In genomic region chr19:4635763-4636135, GRCh38 we compare ENCODE assay signal across 8 cellular contexts. TPM values are rescaled to one million over a fixed set of nuclear protein-coding genes. Genes with fewer than 3 reads are reported as not detected.
A peak's percentile ranks its signal among the peaks of the same experiment; 100 is the strongest.
DNase-seq lines count a peak whose midpoint lies in the region; ATAC-seq and TF ChIP-seq lines count a peak whose summit lies in the region.

No MANE protein-coding gene starts in this region.

- H3K27me3 Mint-ChIP-seq in CD8-positive, alpha-beta T cell (ENCODE audit: low read depth), result no peaks in the 10 kb centered on the region
- no peaks in the 10 kb centered on the region for H3K27me3 Mint-ChIP-seq in effector memory CD8-positive, alpha-beta T cell

- peak overlapping the region; percentile 82 for H3K4me3 ChIP-seq in CD8-positive, alpha-beta T cell (ENCODE audit: low read depth, low read length)
- H3K4me3 ChIP-seq in neuron (ENCODE audit: low read length), result peak overlapping the region; percentile 45

- intact Hi-C loops in CD8-positive, alpha-beta T cell (cut with DNase I, micrococcal nuclease), result loop anchor here (1.0 to 10.0 kb wide), 8 partner anchors 38 to 1131 kb away; partner anchors contain the start of genes DOHH (in 1 of the 2), FZR1 (in 1 of the 2), HDGFL2 (in 1 of the 2) and SEMA6B (in 1 of the 2)

- POLR2A ChIA-PET in CD8-positive, alpha-beta T cell (lab: Charles Lee), result no interaction called here

- peak overlapping the region; percentile 43 for H3K4me3 Mint-ChIP-seq in CD8-positive, alpha-beta T cell
- H3K4me3 Mint-ChIP-seq in effector memory CD8-positive, alpha-beta T cell, result peak overlapping the region; percentile 42 to 63

- no peaks in the 10 kb centered on the region for H3K27me3 ChIP-seq in CD8-positive, alpha-beta T cell (ENCODE audit: insufficient read depth, low read length)
- no peaks in the 10 kb centered on the region for H3K27me3 ChIP-seq in neuron (ENCODE audit: insufficient read depth, low read length)

- H3K36me3 Mint-ChIP-seq in CD8-positive, alpha-beta T cell, result no peaks in the 10 kb centered on the region
- peaks cover 23% of the 10 kb centered on the region for H3K36me3 Mint-ChIP-seq in effector memory CD8-positive, alpha-beta T cell (ENCODE audit: insufficient read depth)

- no peak overlapping the region for H3K27ac Mint-ChIP-seq in CD8-positive, alpha-beta T cell
- no peak overlapping the region for H3K27ac Mint-ChIP-seq in effector memory CD8-positive, alpha-beta T cell

- no peaks in the 10 kb centered on the region for H3K36me3 ChIP-seq in CD8-positive, alpha-beta T cell (ENCODE audit: insufficient read depth, low read length)
- H3K36me3 ChIP-seq in neuron (ENCODE audit: insufficient read depth, low read length), result no peaks in the 10 kb centered on the region

- TF ChIP-seq CTCF in CD8-positive, alpha-beta T cell (IDR thresholded peaks at IDR 0.05), result no peak

- H3K4me1 ChIP-seq in CD8-positive, alpha-beta T cell (ENCODE audit: insufficient read depth, low read length), result peaks cover 40% of the 10 kb centered on the region
- H3K4me1 ChIP-seq in neuron (ENCODE audit: insufficient read depth, low read length), result peaks cover 8% of the 10 kb centered on the region

- peaks cover 28% of the 10 kb centered on the region for H3K4me1 Mint-ChIP-seq in CD8-positive, alpha-beta T cell (ENCODE audit: low read depth)
- peaks cover 14 to 23% of the 10 kb centered on the region in 2 donors for H3K4me1 Mint-ChIP-seq in effector memory CD8-positive, alpha-beta T cell (ENCODE audit: low read depth in 2 of 2)

- no peaks in the 10 kb centered on the region for H3K9me3 Mint-ChIP-seq in CD8-positive, alpha-beta T cell
- H3K9me3 Mint-ChIP-seq in effector memory CD8-positive, alpha-beta T cell, result no peaks in the 10 kb centered on the region

- H3K9me3 ChIP-seq in CD8-positive, alpha-beta T cell (ENCODE audit: low read length), result no peaks in the 10 kb centered on the region
- H3K9me3 ChIP-seq in neuron (ENCODE audit: low read length), result no peaks in the 10 kb centered on the region

- no peak overlapping the region for H3K27ac ChIP-seq in CD8-positive, alpha-beta T cell (ENCODE audit: low read depth, low read length)

- DNase-seq in CD8-positive, alpha-beta T cell, result no peak
- DNase-seq in NCI-H524 (lab: John Stamatoyannopoulos, UW) (peak; percentile 96), glomerular visceral epithelial cell (ENCODE audit: extremely low spot score) (no peak), NCI-H146 treated with DMSO at 0.1 percent for 48 hours (lab: John Stamatoyannopoulos, UW; ENCODE audit: unreplicated experiment) (no peak), NCI-H226 (no peak)
- DNase-seq in effector memory CD8-positive, alpha-beta T cell, result no peak

- no peak for ATAC-seq in CD8-positive, alpha-beta T cell
- no peak for ATAC-seq in effector memory CD8-positive, alpha-beta T cell (replicated peaks)
- ATAC-seq in GM21381 (IDR thresholded peaks at IDR 0.05; ENCODE audit: unreplicated experiment), result no peak

- CTCF ChIA-PET in CD8-positive, alpha-beta T cell (lab: Charles Lee), result interaction anchor here (0.9 to 3.4 kb wide), 28 partner anchors 10 to 1165 kb away, joined by 3 to 75 read pairs (median 4); partner anchors contain the start of genes MYDGF and SEMA6B

- peak overlapping the region; percentile 37 for H2AFZ ChIP-seq in neuron (ENCODE audit: low read depth, low read length)

RNA-seq across cellular contexts. Expression of gene TNFAIP8L1, which starts 3.6 kb away (rescaled TPM):
- 1 to 10 TPM; 4.3 to 4.5 TPM for total RNA-seq in CD8-positive, alpha-beta T cell

RNA-seq across cellular contexts. Expression of gene MYDGF, which starts 34.4 kb away (rescaled TPM):
- total RNA-seq in CD8-positive, alpha-beta T cell, result 10 to 100 TPM; 30.1 to 30.3 TPM

Comparison
In these comparisons a context has a peak if more than half of its experiments do, and no peak if none do; other contexts are left out.
1. DNase-seq: peak in NCI-H524 (2 of 2); none in CD8-positive, alpha-beta T cell (0 of 7), effector memory CD8-positive, alpha-beta T cell (0 of 3), glomerular visceral epithelial cell (single experiment), NCI-H146 treated with DMSO at 0.1 percent for 48 hours (single experiment) and NCI-H226 (single experiment).